ENCODE assay signal across 14 cellular contexts in the genomic region with DNA sequence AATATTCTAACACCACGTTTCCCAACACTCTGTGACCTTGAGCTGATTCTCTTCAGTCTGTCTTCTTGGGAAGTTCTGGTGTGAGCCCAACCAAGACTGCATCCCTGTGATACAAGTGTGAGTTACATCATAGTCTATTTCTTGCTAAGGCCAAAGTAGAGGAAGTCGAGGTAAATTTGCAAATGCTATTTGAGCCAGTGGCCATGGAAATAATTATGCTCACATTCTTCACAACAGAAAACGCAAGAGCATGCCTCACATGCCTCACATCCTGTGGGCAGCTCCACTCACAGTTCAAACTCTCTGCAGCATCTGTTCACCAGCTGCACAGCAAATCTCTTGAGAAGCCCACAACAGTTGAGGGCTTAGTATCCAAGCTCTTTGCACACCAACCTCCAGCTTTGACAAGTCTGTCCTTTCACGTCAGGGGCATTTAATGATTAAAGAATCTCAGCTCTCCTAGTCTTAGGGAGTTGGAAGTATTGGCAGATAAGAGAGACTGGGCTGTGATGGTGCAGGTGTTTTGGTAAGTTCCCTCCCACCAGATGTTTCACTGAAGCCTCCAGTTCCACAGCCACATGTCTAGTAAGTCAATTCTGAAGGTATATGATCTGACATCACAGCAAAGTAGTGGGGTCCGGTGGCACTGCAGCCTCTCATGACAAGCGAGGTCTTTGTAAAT.
DNase-seq lines count a peak whose midpoint lies in the region; ATAC-seq and TF ChIP-seq lines count a peak whose summit lies in the region.
"Had no signal": no experiment of that assay in that cellular context is flagged by ENCODE, and none has a peak within 500 bp of the region (broad histone marks: within the 10 kb centered on the region; RNA-seq: fewer than 3 reads in every experiment).

No MANE protein-coding gene starts in this region.

- no peaks in the 10 kb centered on the region for H3K36me3 Mint-ChIP-seq in activated CD4-positive, alpha-beta T cell treated with anti-CD3 and anti-CD28 coated beads, Interleukin-2, amount 10 ng/mL, durations not matched to agents 24 days and 14 days (ENCODE audit: low read depth)

- no TSS peak for BruUV-seq in IMR-90 (replicated peaks; lab: Mats Ljungman, UMichigan)

- no peak overlapping the region for H3K4me3 Mint-ChIP-seq in activated CD4-positive, alpha-beta T cell treated with anti-CD3 and anti-CD28 coated beads, Interleukin-2, amount 10 ng/mL, durations not matched to agents 24 days and 14 days
- H3K4me3 Mint-ChIP-seq: B cell had no signal

- H2BK120ac ChIP-seq in IMR-90 (ENCODE audit: low read depth, low read length), result no peak overlapping the region

- H2AFZ ChIP-seq in IMR-90 (replicated peaks; ENCODE audit: low read length, poor library complexity), result no peak overlapping the region
- H2AFZ ChIP-seq: hepatocyte had no signal

- H3K27ac ChIP-seq in IMR-90 (ENCODE audit: insufficient read depth, low read length) (no peak overlapping the region), esophagus squamous epithelium (no peak overlapping the region)
- H3K27ac ChIP-seq: hepatocyte, vagina had no signal

- H2BK20ac ChIP-seq in IMR-90 (ENCODE audit: low read depth, low read length), result no peak overlapping the region

- no peak for TF ChIP-seq CTCF in IMR-90 (conservative IDR thresholded peaks at IDR 0.05; ENCODE audit: low read depth, low read length)
- TF ChIP-seq CTCF in fibroblast of mammary gland (conservative IDR thresholded peaks at IDR 0.05; ENCODE audit: control insufficient read depth, insufficient read depth, low read depth, low read length), result no peak
- no peak for TF ChIP-seq CTCF in esophagus squamous epithelium (IDR thresholded peaks at IDR 0.05)

- no peak overlapping the region for H3K56ac ChIP-seq in IMR-90 (ENCODE audit: extremely low read depth, insufficient read depth, low read length)

- no peak overlapping the region for H3K18ac ChIP-seq in IMR-90 (ENCODE audit: low read depth, low read length)

- H4K5ac ChIP-seq in IMR-90 (ENCODE audit: low read depth, low read length), result no peak overlapping the region

- H3K23ac ChIP-seq in IMR-90 (ENCODE audit: low read depth, low read length), result no peak overlapping the region; the same call in 1 of the 2 replicates

- peak; percentile 32 for ATAC-seq in IMR-90 (ENCODE audit: low read depth)
- peak; percentile 46 for ATAC-seq in stimulated activated naive CD8-positive, alpha-beta T cell treated with anti-CD3 and anti-CD28 coated beads, Interleukin-15, Interleukin-2, amounts not matched to agents 100 U/mL and 50 U/mL, for 24 hours
- ATAC-seq: Panc1 had no signal

- H4K8ac ChIP-seq in IMR-90 (ENCODE audit: low read depth in 2 of 2, low read length in 2 of 2), result no peak overlapping the region

- H3K4me1 ChIP-seq in IMR-90 (ENCODE audit: control insufficient read depth, insufficient read depth, low read length) (no peaks in the 10 kb centered on the region), esophagus squamous epithelium (no peaks in the 10 kb centered on the region)
- H3K4me1 ChIP-seq: vagina had no signal

- H3K9me1 ChIP-seq in IMR-90 (ENCODE audit: insufficient read depth, low read length), result no peaks in the 10 kb centered on the region

- no peak overlapping the region for H3K27ac Mint-ChIP-seq in activated CD4-positive, alpha-beta T cell treated with anti-CD3 and anti-CD28 coated beads, Interleukin-2, amount 10 ng/mL, durations not matched to agents 24 days and 14 days
- H3K27ac Mint-ChIP-seq: B cell had no signal

- H4K20me1 ChIP-seq in IMR-90 (ENCODE audit: insufficient read depth, low read length), result no peaks in the 10 kb centered on the region

- no peak overlapping the region for H3K14ac ChIP-seq in IMR-90 (replicated peaks; ENCODE audit: low read depth, low read length)

- TF ChIP-seq RAD21 in IMR-90 (IDR thresholded peaks at IDR 0.05; ENCODE audit: low read length), result no peak

- POLR2A ChIA-PET in IMR-90 (lab: Charles Lee; ENCODE audit: unreplicated experiment), result no interaction called here

- in situ Hi-C loops in IMR-90 (cut with MboI; ENCODE audit: low sequenced_read_pairs), result loop anchor here (10.0 kb wide), 1 partner anchor 234 kb away; no protein-coding TSS in a partner anchor

- H3K9me3 ChIP-seq in IMR-90 (ENCODE audit: control insufficient read depth, insufficient read depth, low read length) (no peaks in the 10 kb centered on the region), esophagus squamous epithelium (no peaks in the 10 kb centered on the region)
- H3K9me3 ChIP-seq: MG63, vagina had no signal

- H3K27me3 ChIP-seq in IMR-90 (ENCODE audit: control insufficient read depth, insufficient read depth, low read length) (peaks cover 16% of the 10 kb centered on the region), esophagus squamous epithelium (no peaks in the 10 kb centered on the region)
- H3K27me3 ChIP-seq: hepatocyte, vagina had no signal

- H3K4me1 Mint-ChIP-seq in activated CD4-positive, alpha-beta T cell treated with anti-CD3 and anti-CD28 coated beads, Interleukin-2, amount 10 ng/mL, durations not matched to agents 24 days and 14 days, result no peaks in the 10 kb centered on the region
- H3K4me1 Mint-ChIP-seq: B cell had no signal

- no peaks in the 10 kb centered on the region for H3K36me3 ChIP-seq in IMR-90 (ENCODE audit: control insufficient read depth, insufficient read depth, low read length)
- H3K36me3 ChIP-seq in esophagus squamous epithelium, result no peaks in the 10 kb centered on the region
- H3K36me3 ChIP-seq: MG63, vagina had no signal

- H3K4ac ChIP-seq in IMR-90 (ENCODE audit: low read depth, low read length), result no peak overlapping the region

- dilution Hi-C loops in IMR-90 (cut with HindIII; ENCODE audit: low sequenced_read_pairs, unreplicated experiment), result no loop called here

- peak; percentile 45 for DNase-seq in activated CD4-positive, alpha-beta T cell treated with anti-CD3 and anti-CD28 coated beads, Interleukin-2, amount 10 ng/mL, durations not matched to agents 24 days and 14 days
- DNase-seq in activated CD4-positive, alpha-beta T cell treated with anti-CD3 and anti-CD28 coated beads for 4 hours, result no peak
- DNase-seq in IMR-90 (peak; percentile 84), fibroblast of mammary gland (ENCODE audit: low read depth) (peak; percentile 97), esophagus squamous epithelium (lab: John Stamatoyannopoulos, UW) (no peak), glomerular visceral epithelial cell (ENCODE audit: extremely low spot score) (no peak), NCI-H510A treated with DMSO at 0.1 percent for 48 hours (lab: John Stamatoyannopoulos, UW) (no peak)
- DNase-seq in stimulated activated naive CD8-positive, alpha-beta T cell treated with anti-CD3 and anti-CD28 coated beads, Interleukin-15, Interleukin-2, amounts not matched to agents 100 U/mL and 50 U/mL, for 24 hours, result no peak
- DNase-seq: activated CD4-positive, alpha-beta T cell treated with anti-CD3 and anti-CD28 coated beads, Interleukin-2, amount 50 U/mL, for 1 hour; MG63 had no signal

- no peak overlapping the region for H2AK9ac ChIP-seq in IMR-90 (replicated peaks; ENCODE audit: low read depth, low read length, poor library complexity)

- 72% methylated on average over 2 of the region's 6 CpGs; no CpG with 5 or more reads in 1 of the 2 experiments for WGBS in IMR-90 (ENCODE audit: extremely low coverage in 2 of 2, insufficient read length in 1 of 2), 2 experiments
- WGBS in esophagus squamous epithelium, 2 donors, result 45 to 82% methylated on average over 5 of the region's 6 CpGs

- H4K91ac ChIP-seq in IMR-90 (ENCODE audit: insufficient read depth, low read depth, low read length), result no peak overlapping the region

- H2BK5ac ChIP-seq in IMR-90 (ENCODE audit: low read depth, low read length, poor library complexity, severe bottlenecking), result no peak overlapping the region

- TF ChIP-seq POLR2A in IMR-90 (IDR thresholded peaks at IDR 0.05; ENCODE audit: low read depth, low read length) (no peak), esophagus squamous epithelium (IDR thresholded peaks at IDR 0.05) (no peak)

- intact Hi-C loops in activated CD4-positive, alpha-beta T cell treated with anti-CD3 and anti-CD28 coated beads, Interleukin-2, amount 10 ng/mL, durations not matched to agents 24 days and 14 days (cut with micrococcal nuclease), result loop anchor here (10.0 kb wide), 1 partner anchor 374 kb away; no protein-coding TSS in a partner anchor
- intact Hi-C loops in IMR-90 (cut with micrococcal nuclease), result loop anchor here (10.0 kb wide), 1 partner anchor 746 kb away; no protein-coding TSS in a partner anchor
- intact Hi-C loops in esophagus squamous epithelium (cut with DNase I), result no loop called here

- no peak overlapping the region for H3K4me3 ChIP-seq in IMR-90 (ENCODE audit: insufficient read depth, low read depth, low read length)
- H3K4me3 ChIP-seq in fibroblast of mammary gland (ENCODE audit: control insufficient read depth, low read depth, low read length), result no peak overlapping the region
- no peak overlapping the region for H3K4me3 ChIP-seq in esophagus squamous epithelium
- H3K4me3 ChIP-seq: hepatocyte, MG63, vagina had no signal

- H3K79me1 ChIP-seq in IMR-90 (ENCODE audit: low read depth in 1 of 2, low read length in 2 of 2), result no peaks in the 10 kb centered on the region

- CTCF ChIA-PET in IMR-90 (lab: Yijun Ruan, JAX), result interaction anchor here (1.2 kb wide), 1 partner anchor 121 kb away, joined by 3 read pairs; no protein-coding TSS in a partner anchor

- H3K9me3 Mint-ChIP-seq in activated CD4-positive, alpha-beta T cell treated with anti-CD3 and anti-CD28 coated beads, Interleukin-2, amount 10 ng/mL, durations not matched to agents 24 days and 14 days, result no peaks in the 10 kb centered on the region

- no peak overlapping the region for H3K4me2 ChIP-seq in IMR-90 (ENCODE audit: low read depth, low read length)
- H3K4me2 ChIP-seq: hepatocyte had no signal

- peaks cover 30% of the 10 kb centered on the region for H3K27me3 Mint-ChIP-seq in activated CD4-positive, alpha-beta T cell treated with anti-CD3 and anti-CD28 coated beads, Interleukin-2, amount 10 ng/mL, durations not matched to agents 24 days and 14 days

- no peak overlapping the region for H2BK15ac ChIP-seq in IMR-90 (ENCODE audit: low read depth, low read length)

- H2AK5ac ChIP-seq in IMR-90 (ENCODE audit: low read depth, low read length), result no peak overlapping the region

- H3K9ac ChIP-seq in IMR-90 (ENCODE audit: low read depth, low read length), result no peak overlapping the region

TF ChIP-seq in IMR-90, 13 proteins besides CTCF, POLR2A, EP300 and RAD21 (continues in another document):
- TF ChIP-seq MAFK (IDR thresholded peaks at IDR 0.05; ENCODE audit: low read depth, low read length), result no peak
- TF ChIP-seq, protein P1, sequence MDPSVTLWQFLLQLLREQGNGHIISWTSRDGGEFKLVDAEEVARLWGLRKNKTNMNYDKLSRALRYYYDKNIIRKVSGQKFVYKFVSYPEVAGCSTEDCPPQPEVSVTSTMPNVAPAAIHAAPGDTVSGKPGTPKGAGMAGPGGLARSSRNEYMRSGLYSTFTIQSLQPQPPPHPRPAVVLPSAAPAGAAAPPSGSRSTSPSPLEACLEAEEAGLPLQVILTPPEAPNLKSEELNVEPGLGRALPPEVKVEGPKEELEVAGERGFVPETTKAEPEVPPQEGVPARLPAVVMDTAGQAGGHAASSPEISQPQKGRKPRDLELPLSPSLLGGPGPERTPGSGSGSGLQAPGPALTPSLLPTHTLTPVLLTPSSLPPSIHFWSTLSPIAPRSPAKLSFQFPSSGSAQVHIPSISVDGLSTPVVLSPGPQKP (IDR thresholded peaks at IDR 0.05; ENCODE audit: borderline replicate concordance, low read depth, low read length), result no peak
- no peak for TF ChIP-seq CEBPB (IDR thresholded peaks at IDR 0.05; ENCODE audit: low read depth, low read length)

Comparison
In these comparisons a context has a peak if more than half of its experiments do, and no peak if none do; other contexts are left out.
1. DNase-seq: peak in activated CD4-positive, alpha-beta T cell treated with anti-CD3 and anti-CD28 coated beads, Interleukin-2, amount 10 ng/mL, durations not matched to agents 24 days and 14 days (single experiment), IMR-90 (single experiment) and fibroblast of mammary gland (single experiment); none in activated CD4-positive, alpha-beta T cell treated with anti-CD3 and anti-CD28 coated beads for 4 hours (0 of 2), stimulated activated naive CD8-positive, alpha-beta T cell treated with anti-CD3 and anti-CD28 coated beads, Interleukin-15, Interleukin-2, amounts not matched to agents 100 U/mL and 50 U/mL, for 24 hours (single experiment), esophagus squamous epithelium (single experiment), glomerular visceral epithelial cell (single experiment) and NCI-H510A treated with DMSO at 0.1 percent for 48 hours (single experiment).